20 cellular contexts compared by ENCODE assay signal in the genomic region with DNA sequence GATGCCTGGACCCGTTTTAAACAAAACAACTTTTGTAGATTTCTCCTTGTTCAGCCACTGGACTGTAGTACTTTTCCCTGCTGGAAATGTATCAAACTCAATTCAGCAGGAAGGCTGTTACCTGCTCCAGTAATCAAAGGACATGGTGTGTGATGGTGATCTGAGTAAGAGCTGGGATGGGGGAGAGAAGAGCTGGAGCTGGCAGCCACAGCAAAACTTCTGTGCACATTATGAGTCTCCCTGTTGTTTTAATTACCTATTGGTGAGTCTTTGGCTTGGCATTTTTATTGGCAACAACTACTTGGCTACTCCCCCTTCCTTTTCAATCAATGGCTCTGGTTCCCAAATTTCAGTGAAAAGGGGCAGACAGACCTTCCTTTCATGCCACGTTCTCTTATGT. TPM values are rescaled to one million over a fixed set of nuclear protein-coding genes. Genes with fewer than 3 reads are reported as not detected.
DNase-seq lines count a peak whose midpoint lies in the region; ATAC-seq, FAIRE-seq and TF ChIP-seq lines count a peak whose summit lies in the region.
"Had no signal": no experiment of that assay in that cellular context is flagged by ENCODE, and none has a peak within 500 bp of the region (broad histone marks: within the 10 kb centered on the region; RNA-seq: fewer than 3 reads in every experiment).

No MANE protein-coding gene starts in this region.

- H3K27ac ChIP-seq in fibroblast of lung (ENCODE audit: insufficient read depth, low read length) (peak overlapping the region; percentile 95), psoas muscle (peak overlapping the region; percentile 70)
- H3K27ac ChIP-seq: 22Rv1, neutrophil had no signal

- FAIRE-seq in RCC 7860 (lab: Jason Lieb, UNC) = peak; percentile 74
- FAIRE-seq: GM12878 had no signal

- H3K27me3 Mint-ChIP-seq in T-helper 17 cell = peaks cover 30% of the 10 kb centered on the region
- H3K27me3 Mint-ChIP-seq: type B pancreatic cell had no signal

- peaks cover 43% of the 10 kb centered on the region for H3K4me1 ChIP-seq in fibroblast of lung (ENCODE audit: control insufficient read depth, extremely low read depth, insufficient read depth, low read length)
- H3K4me1 ChIP-seq in psoas muscle = peaks cover 68% of the 10 kb centered on the region

- intact Hi-C loops in psoas muscle (cut with DNase I) = no loop called here

- no peak overlapping the region for H3K9ac ChIP-seq in fibroblast of lung (ENCODE audit: insufficient read depth, low read length)

- H3K27me3 ChIP-seq in fibroblast of lung (ENCODE audit: control insufficient read depth, insufficient read depth, low read length) = no peaks in the 10 kb centered on the region
- no peaks in the 10 kb centered on the region for H3K27me3 ChIP-seq in psoas muscle (ENCODE audit: insufficient read depth in 3 of 3, low read length in 2 of 3)
- H3K27me3 ChIP-seq: neutrophil, sigmoid colon had no signal

- H2AFZ ChIP-seq in fibroblast of lung (ENCODE audit: low read length) = no peak overlapping the region

- H4K20me1 ChIP-seq in fibroblast of lung (ENCODE audit: control insufficient read depth, extremely low read depth, insufficient read depth, low read length) = no peaks in the 10 kb centered on the region

- H3K36me3 ChIP-seq in fibroblast of lung (ENCODE audit: control insufficient read depth, insufficient read depth, low read length) (peaks cover 1% of the 10 kb centered on the region), psoas muscle (ENCODE audit: insufficient read depth in 1 of 2, low read depth in 1 of 2) (no peaks in the 10 kb centered on the region)
- H3K36me3 ChIP-seq: neutrophil, sigmoid colon had no signal

- DNase-seq in DMS 273 (lab: John Stamatoyannopoulos, UW; ENCODE audit: unreplicated experiment) = peak; percentile 30
- DNase-seq in DMS 273 treated with DMSO at 0.1 percent for 48 hours (lab: John Stamatoyannopoulos, UW) = no peak
- peak; percentile 77 for DNase-seq in RCC 7860 (ENCODE audit: low spot score)
- DNase-seq in fibroblast of lung (ENCODE audit: low read depth in 2 of 2) = peak in 1 of 2 donors; percentile 78
- no peak for DNase-seq in psoas muscle
- DNase-seq in DMS53 (lab: John Stamatoyannopoulos, UW) = no peak
- no peak for DNase-seq in T-helper 17 cell
- DNase-seq in UCSD-AML1 (lab: John Stamatoyannopoulos, UW; ENCODE audit: unreplicated experiment) = no peak
- DNase-seq: activated CD8-positive, alpha-beta memory T cell treated with anti-CD3 and anti-CD28 coated beads, Interleukin-2, amount 50 U/mL, for 4 hours; CD4-positive, CD25-positive, alpha-beta regulatory T cell; effector CD8-positive, alpha-beta T cell; immature natural killer cell; NCI-H1048; NCI-H82; sigmoid colon had no signal

- peak overlapping the region; percentile 56 for H3K4me2 ChIP-seq in fibroblast of lung (ENCODE audit: extremely low read depth, insufficient read depth, low read length)

- TF ChIP-seq CTCF in fibroblast of lung (conservative IDR thresholded peaks at IDR 0.05 in 1 of 2, IDR thresholded peaks at IDR 0.05 in 1 of 2; ENCODE audit: low read depth in 1 of 2, low read length in 2 of 2) (no peak), psoas muscle (IDR thresholded peaks at IDR 0.05) (no peak)

- WGBS in psoas muscle, 3 donors = 65 to 83% (median 72%) methylated on average over 2 of the region's 2 CpGs

- no peak for ATAC-seq in psoas muscle
- no peak for ATAC-seq in T-helper 17 cell
- ATAC-seq: GM12878; stimulated activated effector memory CD8-positive, alpha-beta T cell treated with anti-CD3 and anti-CD28 coated beads, Interleukin-12 subunit alpha, Interleukin-12 subunit beta, amount 100 ng/mL, for 72 hours had no signal

- H3K4me3 ChIP-seq in fibroblast of lung (replicated peaks in 1 of 4; ENCODE audit: control extremely low read depth in 1 of 4, insufficient read depth in 1 of 4, low read depth in 3 of 4, low read length in 4 of 4) (no peak overlapping the region), psoas muscle (no peak overlapping the region)
- H3K4me3 ChIP-seq: GM12878, sigmoid colon had no signal

- H3K79me2 ChIP-seq in fibroblast of lung (ENCODE audit: control insufficient read depth, insufficient read depth, low read length) = peaks cover 48% of the 10 kb centered on the region

- H3K4me1 Mint-ChIP-seq in T-helper 17 cell = no peaks in the 10 kb centered on the region
- H3K4me1 Mint-ChIP-seq: CD4-positive, CD25-positive, alpha-beta regulatory T cell; stimulated activated effector memory CD8-positive, alpha-beta T cell treated with anti-CD3 and anti-CD28 coated beads, Interleukin-12 subunit alpha, Interleukin-12 subunit beta, amount 100 ng/mL, for 72 hours had no signal

- no peaks in the 10 kb centered on the region for H3K36me3 Mint-ChIP-seq in T-helper 17 cell (ENCODE audit: low read depth)
- H3K36me3 Mint-ChIP-seq: CD4-positive, CD25-positive, alpha-beta regulatory T cell; stimulated activated effector memory CD8-positive, alpha-beta T cell treated with anti-CD3 and anti-CD28 coated beads, Interleukin-12 subunit alpha, Interleukin-12 subunit beta, amount 100 ng/mL, for 72 hours had no signal

- no peak overlapping the region for H3K4me3 Mint-ChIP-seq in T-helper 17 cell
- H3K4me3 Mint-ChIP-seq: CD4-positive, CD25-positive, alpha-beta regulatory T cell; immature natural killer cell; stimulated activated effector memory CD8-positive, alpha-beta T cell treated with anti-CD3 and anti-CD28 coated beads, Interleukin-12 subunit alpha, Interleukin-12 subunit beta, amount 100 ng/mL, for 72 hours; type B pancreatic cell had no signal

- H3K27ac Mint-ChIP-seq in T-helper 17 cell = no peak overlapping the region
- H3K27ac Mint-ChIP-seq: CD4-positive, CD25-positive, alpha-beta regulatory T cell; immature natural killer cell; stimulated activated effector memory CD8-positive, alpha-beta T cell treated with anti-CD3 and anti-CD28 coated beads, Interleukin-12 subunit alpha, Interleukin-12 subunit beta, amount 100 ng/mL, for 72 hours; type B pancreatic cell had no signal

- no peaks in the 10 kb centered on the region for H3K9me3 ChIP-seq in fibroblast of lung (ENCODE audit: control insufficient read depth, insufficient read depth, low read depth, low read length)
- H3K9me3 ChIP-seq in psoas muscle = no peaks in the 10 kb centered on the region
- no peaks in the 10 kb centered on the region for H3K9me3 ChIP-seq in T-helper 17 cell (ENCODE audit: control insufficient read depth, low read length, poor library complexity, severe bottlenecking)
- H3K9me3 ChIP-seq: neutrophil, sigmoid colon had no signal

RNA-seq across cellular contexts. Expression of a gene that starts 9.7 kb away (rescaled TPM):
- total RNA-seq in fibroblast of lung = 56.8 and 86.0 TPM in 2 replicates
- polyA plus RNA-seq in fibroblast of lung = 149 and 364 TPM in 2 replicates
- polyA plus RNA-seq in fibroblast of lung (2012) = 64.0 and 156 TPM in 2 replicates
- 14.6 and 34.6 TPM in 2 replicates for polyA minus RNA-seq in fibroblast of lung (ENCODE audit: low replicate concordance)
- 10 to 100 TPM in 1 of 4 donors, 1 to 10 TPM in 3; 5.5 to 15.1 (median 7.4) TPM for total RNA-seq in psoas muscle
- polyA plus RNA-seq in psoas muscle = 1 to 10 TPM; 4.7 to 4.8 (median 4.7) TPM
- total RNA-seq in T-helper 17 cell = 1 to 10 TPM; 1.3 to 6.5 TPM

Comparison
In these comparisons a context has a peak if more than half of its experiments do, and no peak if none do; other contexts are left out.
1. DNase-seq: peak in DMS 273 (single experiment) and RCC 7860 (single experiment); none in DMS 273 treated with DMSO at 0.1 percent for 48 hours (single experiment), psoas muscle (0 of 2), DMS53 (single experiment), T-helper 17 cell (0 of 3) and UCSD-AML1 (single experiment).